Comparison of ENCODE assay signal across 8 cellular contexts in genomic region chr7:22083711-22084289, GRCh38.
DNase-seq lines count a peak whose midpoint lies in the region; ATAC-seq lines count a peak whose summit lies in the region.

No MANE protein-coding gene starts in this region.

- H3K4me1 ChIP-seq in iPS-18a (ENCODE audit: control insufficient read depth, low read depth, low read length): peaks cover 10% of the 10 kb centered on the region

- no peak for ATAC-seq in activated T-helper 17 cell treated with anti-CD3 and anti-CD28 coated beads, Interleukin-2, amount 50 U/mL, for 72 hours (replicated peaks)
- no peak for ATAC-seq in stimulated activated naive B cell treated with anti-CD40 and anti-IgM and Interleukin-4, amounts not matched to agents 10 μg/mL and 1 μg/mL and 100 μg/mL, for 72 hours (replicated peaks)
- no peak for ATAC-seq in HG02759 (IDR thresholded peaks at IDR 0.05; ENCODE audit: unreplicated experiment)

- H3K9me3 Mint-ChIP-seq in activated CD4-positive, alpha-beta T cell treated with anti-CD3 and anti-CD28 coated beads, Interleukin-2, amount 10 ng/mL, durations not matched to agents 7 days and 5 days: no peaks in the 10 kb centered on the region
- H3K9me3 Mint-ChIP-seq in activated T-helper 17 cell treated with anti-CD3 and anti-CD28 coated beads, Interleukin-2, amount 50 U/mL, for 72 hours: no peaks in the 10 kb centered on the region
- H3K9me3 Mint-ChIP-seq in stimulated activated naive B cell treated with anti-CD40 and anti-IgM and Interleukin-4, amounts not matched to agents 10 μg/mL and 1 μg/mL and 100 μg/mL, for 72 hours: no peaks in the 10 kb centered on the region

- H3K36me3 ChIP-seq in iPS-18a (ENCODE audit: control insufficient read depth, low read depth, low read length): no peaks in the 10 kb centered on the region

- POLR2A ChIA-PET in activated CD4-positive, alpha-beta T cell treated with anti-CD3 and anti-CD28 coated beads, Interleukin-2, amount 10 ng/mL, durations not matched to agents 7 days and 5 days (lab: Charles Lee): no interaction called here

- no peak overlapping the region for H3K9ac ChIP-seq in iPS-18a (ENCODE audit: low read length)

- peak overlapping the region; percentile 51 for H3K27ac Mint-ChIP-seq in activated CD4-positive, alpha-beta T cell treated with anti-CD3 and anti-CD28 coated beads, Interleukin-2, amount 10 ng/mL, durations not matched to agents 7 days and 5 days
- peak overlapping the region; percentile 12 for H3K27ac Mint-ChIP-seq in activated T-helper 17 cell treated with anti-CD3 and anti-CD28 coated beads, Interleukin-2, amount 50 U/mL, for 72 hours
- peak overlapping the region; percentile 88 for H3K27ac Mint-ChIP-seq in stimulated activated naive B cell treated with anti-CD40 and anti-IgM and Interleukin-4, amounts not matched to agents 10 μg/mL and 1 μg/mL and 100 μg/mL, for 72 hours

- DNase-seq in activated CD4-positive, alpha-beta T cell treated with anti-CD3 and anti-CD28 coated beads, Interleukin-2, amount 10 ng/mL, durations not matched to agents 7 days and 5 days: no peak
- no peak for DNase-seq in activated CD4-positive, alpha-beta T cell treated with anti-CD3 and anti-CD28 coated beads, Interleukin-2, amount 50 U/mL, for 4 hours
- DNase-seq in stimulated activated naive B cell treated with anti-CD40 and anti-IgM and Interleukin-4, amounts not matched to agents 10 μg/mL and 1 μg/mL and 100 μg/mL, for 72 hours: no peak
- DNase-seq in OCI-M2 (lab: John Stamatoyannopoulos, UW; ENCODE audit: unreplicated experiment): no peak
- DNase-seq in retina: no peak

- no peaks in the 10 kb centered on the region for H3K9me3 ChIP-seq in iPS-18a (ENCODE audit: control insufficient read depth, low read depth, low read length)

- H3K27ac ChIP-seq in iPS-18a (ENCODE audit: low read length): no peak overlapping the region

- peak overlapping the region; percentile 71 for H3K4me3 Mint-ChIP-seq in activated CD4-positive, alpha-beta T cell treated with anti-CD3 and anti-CD28 coated beads, Interleukin-2, amount 10 ng/mL, durations not matched to agents 7 days and 5 days
- peak overlapping the region; percentile 74 for H3K4me3 Mint-ChIP-seq in activated T-helper 17 cell treated with anti-CD3 and anti-CD28 coated beads, Interleukin-2, amount 50 U/mL, for 72 hours
- peak overlapping the region; percentile 83 to 92 for H3K4me3 Mint-ChIP-seq in stimulated activated naive B cell treated with anti-CD40 and anti-IgM and Interleukin-4, amounts not matched to agents 10 μg/mL and 1 μg/mL and 100 μg/mL, for 72 hours

- no peaks in the 10 kb centered on the region for H3K36me3 Mint-ChIP-seq in activated CD4-positive, alpha-beta T cell treated with anti-CD3 and anti-CD28 coated beads, Interleukin-2, amount 10 ng/mL, durations not matched to agents 7 days and 5 days (ENCODE audit: low read depth)
- H3K36me3 Mint-ChIP-seq in activated T-helper 17 cell treated with anti-CD3 and anti-CD28 coated beads, Interleukin-2, amount 50 U/mL, for 72 hours (ENCODE audit: low read depth): no peaks in the 10 kb centered on the region
- no peaks in the 10 kb centered on the region for H3K36me3 Mint-ChIP-seq in stimulated activated naive B cell treated with anti-CD40 and anti-IgM and Interleukin-4, amounts not matched to agents 10 μg/mL and 1 μg/mL and 100 μg/mL, for 72 hours

- H3K27me3 ChIP-seq in iPS-18a (ENCODE audit: control insufficient read depth, insufficient read depth, low read length): peaks cover 15% of the 10 kb centered on the region

- peaks cover 13% of the 10 kb centered on the region for H3K4me1 Mint-ChIP-seq in activated CD4-positive, alpha-beta T cell treated with anti-CD3 and anti-CD28 coated beads, Interleukin-2, amount 10 ng/mL, durations not matched to agents 7 days and 5 days
- peaks cover 6% of the 10 kb centered on the region for H3K4me1 Mint-ChIP-seq in activated T-helper 17 cell treated with anti-CD3 and anti-CD28 coated beads, Interleukin-2, amount 50 U/mL, for 72 hours
- peaks cover 5 to 13% of the 10 kb centered on the region in 2 donors for H3K4me1 Mint-ChIP-seq in stimulated activated naive B cell treated with anti-CD40 and anti-IgM and Interleukin-4, amounts not matched to agents 10 μg/mL and 1 μg/mL and 100 μg/mL, for 72 hours

- peaks cover 35% of the 10 kb centered on the region for H3K27me3 Mint-ChIP-seq in activated CD4-positive, alpha-beta T cell treated with anti-CD3 and anti-CD28 coated beads, Interleukin-2, amount 10 ng/mL, durations not matched to agents 7 days and 5 days
- peaks cover 11% of the 10 kb centered on the region for H3K27me3 Mint-ChIP-seq in activated T-helper 17 cell treated with anti-CD3 and anti-CD28 coated beads, Interleukin-2, amount 50 U/mL, for 72 hours
- peaks cover 11 to 12% of the 10 kb centered on the region in 2 donors for H3K27me3 Mint-ChIP-seq in stimulated activated naive B cell treated with anti-CD40 and anti-IgM and Interleukin-4, amounts not matched to agents 10 μg/mL and 1 μg/mL and 100 μg/mL, for 72 hours

- CTCF ChIA-PET in activated CD4-positive, alpha-beta T cell treated with anti-CD3 and anti-CD28 coated beads, Interleukin-2, amount 10 ng/mL, durations not matched to agents 7 days and 5 days (lab: Charles Lee): interaction anchor here (0.6 to 2.3 kb wide), 11 partner anchors 17 to 830 kb away, joined by 3 to 7 read pairs (median 3); no protein-coding TSS in a partner anchor

- H3K4me3 ChIP-seq in iPS-18a (ENCODE audit: low read length): peak overlapping the region; percentile 64

Comparison
In these comparisons a context has a peak if more than half of its experiments do, and no peak if none do; other contexts are left out.
1. H3K27ac Mint-ChIP-seq: peak in every context shown above with its lines; median percentile 88 in stimulated activated naive B cell treated with anti-CD40 and anti-IgM and Interleukin-4, amounts not matched to agents 10 μg/mL and 1 μg/mL and 100 μg/mL, for 72 hours; 51 in activated CD4-positive, alpha-beta T cell treated with anti-CD3 and anti-CD28 coated beads, Interleukin-2, amount 10 ng/mL, durations not matched to agents 7 days and 5 days; 12 in activated T-helper 17 cell treated with anti-CD3 and anti-CD28 coated beads, Interleukin-2, amount 50 U/mL, for 72 hours.